17 cellular contexts compared by ENCODE assay signal in genomic region chr16:49788505-49788904, GRCh38.
DNase-seq lines count a peak whose midpoint lies in the region; ATAC-seq and TF ChIP-seq lines count a peak whose summit lies in the region.
"Had no signal": no experiment of that assay in that cellular context is flagged by ENCODE, and none has a peak within 500 bp of the region (broad histone marks: within the 10 kb centered on the region; RNA-seq: fewer than 3 reads in every experiment).

No MANE protein-coding gene starts in this region.

- no peak for TF ChIP-seq POLR2A in gastroesophageal sphincter (IDR thresholded peaks at IDR 0.05)
- TF ChIP-seq POLR2A in stomach (IDR thresholded peaks at IDR 0.05), result no peak

- TF ChIP-seq CTCF in gastroesophageal sphincter (IDR thresholded peaks at IDR 0.05), result no peak
- no peak for TF ChIP-seq CTCF in stomach (IDR thresholded peaks at IDR 0.05)
- no peak for TF ChIP-seq CTCF in GM13977 (IDR thresholded peaks at IDR 0.05; ENCODE audit: extremely low read depth, insufficient read depth, missing control alignments)

- intact Hi-C loops in stomach (cut with DNase I; ENCODE audit: low total_unique reads), result no loop called here

- H3K4me3 ChIP-seq in HUES6 (ENCODE audit: low read depth, low read length) (no peak overlapping the region), gastroesophageal sphincter (no peak overlapping the region), mucosa of rectum (ENCODE audit: low read length in 2 of 2) (no peak overlapping the region), stomach (no peak overlapping the region)
- H3K4me3 ChIP-seq: GM23338 had no signal

- no peak for DNase-seq in stomach
- DNase-seq in GM13977 (ENCODE audit: low spot score), result no peak
- DNase-seq in LoVo (ENCODE audit: low spot score), result no peak
- DNase-seq in CD1c-positive myeloid dendritic cell (ENCODE audit: extremely low spot score), result no peak
- DNase-seq: activated CD4-positive, alpha-beta T cell treated with anti-CD3 and anti-CD28 coated beads, Interleukin-2, amount 10 ng/mL, durations not matched to agents 24 days and 14 days; central memory CD4-positive, alpha-beta T cell; kidney; NCI-H187; NCI-H510A treated with DMSO at 0.1 percent for 48 hours; SIG-M5; stimulated activated CD4-positive, alpha-beta T cell treated with anti-CD3 and anti-CD28 coated beads, Interleukin-2, amount 100 ng/mL, for 24 hours had no signal

- H3K9me3 ChIP-seq in HUES6 (ENCODE audit: control insufficient read depth, insufficient read depth, low read depth, low read length), result no peaks in the 10 kb centered on the region
- H3K9me3 ChIP-seq in gastroesophageal sphincter, result no peaks in the 10 kb centered on the region
- no peaks in the 10 kb centered on the region for H3K9me3 ChIP-seq in mucosa of rectum (ENCODE audit: control insufficient read depth in 2 of 2, low read length in 2 of 2)
- H3K9me3 ChIP-seq in stomach, result no peaks in the 10 kb centered on the region

- ATAC-seq in gastroesophageal sphincter (peak; percentile 67), GM18519 (IDR thresholded peaks at IDR 0.05; ENCODE audit: low FRiP score, unreplicated experiment) (no peak)
- ATAC-seq: activated naive CD4-positive, alpha-beta T cell treated with anti-CD3 and anti-CD28 coated beads, Interleukin-2, amount 50 U/mL, for 72 hours; GM23338 had no signal

- TF ChIP-seq EP300 in gastroesophageal sphincter (IDR thresholded peaks at IDR 0.05) (no peak), stomach (IDR thresholded peaks at IDR 0.05) (no peak)

- H3K27me3 ChIP-seq in HUES6 (ENCODE audit: control insufficient read depth, insufficient read depth, low read length) (no peaks in the 10 kb centered on the region), gastroesophageal sphincter (no peaks in the 10 kb centered on the region), mucosa of rectum (ENCODE audit: control insufficient read depth in 2 of 2, insufficient read depth in 2 of 2, low read length in 2 of 2) (no peaks in the 10 kb centered on the region), stomach (no peaks in the 10 kb centered on the region)

- H3K4me1 ChIP-seq in HUES6 (ENCODE audit: control insufficient read depth, insufficient read depth, low read length), result peaks cover 8% of the 10 kb centered on the region; the same call in 1 of the 2 replicates
- peaks cover 0 to 24% (median 11%) of the 10 kb centered on the region in 3 donors for H3K4me1 ChIP-seq in gastroesophageal sphincter
- H3K4me1 ChIP-seq in mucosa of rectum (ENCODE audit: control insufficient read depth in 2 of 2, insufficient read depth in 2 of 2, low read length in 2 of 2), result no peaks in the 10 kb centered on the region
- H3K4me1 ChIP-seq in stomach, result peaks cover 0 to 10% (median 0%) of the 10 kb centered on the region in 4 donors

- H3K27ac ChIP-seq in HUES6 (ENCODE audit: low read depth, low read length), result 0 out of 2 replicates have a peak overlapping the region, but pooled peaks have one; percentile 5
- H3K27ac ChIP-seq in gastroesophageal sphincter, result peak overlapping the region in 3 of 4 donors; percentile 63 to 72 (median 66)
- H3K27ac ChIP-seq in mucosa of rectum (ENCODE audit: low read depth in 2 of 2, low read length in 2 of 2), result peak overlapping the region; percentile 38 to 50
- peak overlapping the region in 4 of 5 donors; percentile 20 to 60 (median 36) for H3K27ac ChIP-seq in stomach

- in situ Hi-C loops in GM13977 (cut with MboI; ENCODE audit: low pct_unique_long_range_greater_than_20kb, low sequenced_read_pairs, unreplicated experiment), result no loop called here

- H3K36me3 ChIP-seq in HUES6 (ENCODE audit: control insufficient read depth, insufficient read depth, low read length) (peaks cover 4% of the 10 kb centered on the region; the same call in 1 of the 2 replicates), gastroesophageal sphincter (no peaks in the 10 kb centered on the region), mucosa of rectum (ENCODE audit: control insufficient read depth in 2 of 2, insufficient read depth in 2 of 2, low read length in 2 of 2) (no peaks in the 10 kb centered on the region), stomach (no peaks in the 10 kb centered on the region)

- H3K9ac ChIP-seq in HUES6 (ENCODE audit: low read length) (no peak overlapping the region), mucosa of rectum (ENCODE audit: low read depth in 1 of 2, low read length in 2 of 2) (no peak overlapping the region)

- WGBS in gastroesophageal sphincter (ENCODE audit: low coverage in 1 of 2), 2 donors, result 45 to 92% methylated on average over 2 of the region's 5 CpGs
- 81 to 93% (median 88%) methylated on average over 5 of the region's 5 CpGs for WGBS in stomach, 5 donors

Comparison
In these comparisons a context has a peak if more than half of its experiments do, and no peak if none do; other contexts are left out.
1. H3K27ac ChIP-seq: peak in every context shown above with its lines; median percentile 66 in gastroesophageal sphincter; 44 in mucosa of rectum; 36 in stomach; 5 in HUES6.